ENCODE assay signal across 1 cellular context in genomic region chr11:46846510-46846830, GRCh38.
TF ChIP-seq lines count a peak whose summit lies in the region.

No MANE protein-coding gene starts in this region.

TF ChIP-seq in GM23338, 12 proteins besides CTCF, POLR2A, EP300 and RAD21 (continued from another document):
- TF ChIP-seq REST (IDR thresholded peaks at IDR 0.05; ENCODE audit: unreplicated experiment) (no peak), STAT1 (IDR thresholded peaks at IDR 0.05; ENCODE audit: unreplicated experiment) (no peak), NANOG (IDR thresholded peaks at IDR 0.05; ENCODE audit: borderline replicate concordance) (no peak), ZNF331 (CRISPR knock-in tag; IDR thresholded peaks at IDR 0.05; ENCODE audit: low read depth) (no peak), ZNF114 (CRISPR knock-in tag; IDR thresholded peaks at IDR 0.05) (no peak)
